ENCODE assay signal across 1 cellular context in the genomic region with DNA sequence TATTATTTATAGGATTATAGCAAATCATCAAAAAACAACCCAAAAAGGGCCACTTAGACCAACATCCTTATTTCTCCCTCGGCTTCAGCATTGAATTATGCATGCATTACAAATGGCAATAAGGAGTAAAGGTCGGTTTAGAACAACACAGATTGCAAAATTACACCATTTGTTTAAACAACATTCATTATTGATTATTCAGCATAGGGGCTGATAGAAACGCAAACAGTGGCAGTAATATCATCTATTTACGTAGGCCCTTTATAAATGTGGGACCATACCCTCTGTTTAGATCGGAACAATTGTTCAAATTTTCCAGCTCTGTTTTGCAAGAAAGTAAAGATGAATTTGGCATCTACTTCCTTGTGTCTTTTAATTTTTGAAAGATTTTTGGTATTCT.
A peak's percentile ranks its signal among the peaks of the same experiment; 100 is the strongest.
TF ChIP-seq lines count a peak whose summit lies in the region.

No MANE protein-coding gene starts in this region.

TF ChIP-seq in HepG2, 621 proteins besides CTCF, POLR2A, EP300 and RAD21 (continued from another document and continues in another):
- TF ChIP-seq, protein P1, sequence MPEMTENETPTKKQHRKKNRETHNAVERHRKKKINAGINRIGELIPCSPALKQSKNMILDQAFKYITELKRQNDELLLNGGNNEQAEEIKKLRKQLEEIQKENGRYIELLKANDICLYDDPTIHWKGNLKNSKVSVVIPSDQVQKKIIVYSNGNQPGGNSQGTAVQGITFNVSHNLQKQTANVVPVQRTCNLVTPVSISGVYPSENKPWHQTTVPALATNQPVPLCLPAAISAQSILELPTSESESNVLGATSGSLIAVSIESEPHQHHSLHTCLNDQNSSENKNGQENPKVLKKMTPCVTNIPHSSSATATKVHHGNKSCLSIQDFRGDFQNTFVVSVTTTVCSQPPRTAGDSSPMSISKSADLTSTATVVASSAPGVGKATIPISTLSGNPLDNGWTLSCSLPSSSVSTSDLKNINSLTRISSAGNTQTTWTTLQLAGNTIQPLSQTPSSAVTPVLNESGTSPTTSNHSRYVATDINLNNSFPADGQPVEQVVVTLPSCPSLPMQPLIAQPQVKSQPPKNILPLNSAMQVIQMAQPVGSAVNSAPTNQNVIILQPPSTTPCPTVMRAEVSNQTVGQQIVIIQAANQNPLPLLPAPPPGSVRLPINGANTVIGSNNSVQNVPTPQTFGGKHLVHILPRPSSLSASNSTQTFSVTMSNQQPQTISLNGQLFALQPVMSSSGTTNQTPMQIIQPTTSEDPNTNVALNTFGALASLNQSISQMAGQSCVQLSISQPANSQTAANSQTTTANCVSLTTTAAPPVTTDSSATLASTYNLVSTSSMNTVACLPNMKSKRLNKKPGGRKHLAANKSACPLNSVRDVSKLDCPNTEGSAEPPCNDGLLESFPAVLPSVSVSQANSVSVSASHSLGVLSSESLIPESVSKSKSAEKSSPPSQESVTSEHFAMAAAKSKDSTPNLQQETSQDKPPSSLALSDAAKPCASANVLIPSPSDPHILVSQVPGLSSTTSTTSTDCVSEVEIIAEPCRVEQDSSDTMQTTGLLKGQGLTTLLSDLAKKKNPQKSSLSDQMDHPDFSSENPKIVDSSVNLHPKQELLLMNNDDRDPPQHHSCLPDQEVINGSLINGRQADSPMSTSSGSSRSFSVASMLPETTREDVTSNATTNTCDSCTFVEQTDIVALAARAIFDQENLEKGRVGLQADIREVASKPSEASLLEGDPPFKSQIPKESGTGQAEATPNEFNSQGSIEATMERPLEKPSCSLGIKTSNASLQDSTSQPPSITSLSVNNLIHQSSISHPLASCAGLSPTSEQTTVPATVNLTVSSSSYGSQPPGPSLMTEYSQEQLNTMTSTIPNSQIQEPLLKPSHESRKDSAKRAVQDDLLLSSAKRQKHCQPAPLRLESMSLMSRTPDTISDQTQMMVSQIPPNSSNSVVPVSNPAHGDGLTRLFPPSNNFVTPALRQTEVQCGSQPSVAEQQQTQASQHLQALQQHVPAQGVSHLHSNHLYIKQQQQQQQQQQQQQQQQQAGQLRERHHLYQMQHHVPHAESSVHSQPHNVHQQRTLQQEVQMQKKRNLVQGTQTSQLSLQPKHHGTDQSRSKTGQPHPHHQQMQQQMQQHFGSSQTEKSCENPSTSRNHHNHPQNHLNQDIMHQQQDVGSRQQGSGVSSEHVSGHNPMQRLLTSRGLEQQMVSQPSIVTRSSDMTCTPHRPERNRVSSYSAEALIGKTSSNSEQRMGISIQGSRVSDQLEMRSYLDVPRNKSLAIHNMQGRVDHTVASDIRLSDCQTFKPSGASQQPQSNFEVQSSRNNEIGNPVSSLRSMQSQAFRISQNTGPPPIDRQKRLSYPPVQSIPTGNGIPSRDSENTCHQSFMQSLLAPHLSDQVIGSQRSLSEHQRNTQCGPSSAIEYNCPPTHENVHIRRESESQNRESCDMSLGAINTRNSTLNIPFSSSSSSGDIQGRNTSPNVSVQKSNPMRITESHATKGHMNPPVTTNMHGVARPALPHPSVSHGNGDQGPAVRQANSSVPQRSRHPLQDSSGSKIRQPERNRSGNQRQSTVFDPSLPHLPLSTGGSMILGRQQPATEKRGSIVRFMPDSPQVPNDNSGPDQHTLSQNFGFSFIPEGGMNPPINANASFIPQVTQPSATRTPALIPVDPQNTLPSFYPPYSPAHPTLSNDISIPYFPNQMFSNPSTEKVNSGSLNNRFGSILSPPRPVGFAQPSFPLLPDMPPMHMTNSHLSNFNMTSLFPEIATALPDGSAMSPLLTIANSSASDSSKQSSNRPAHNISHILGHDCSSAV (CRISPR knock-in tag; IDR thresholded peaks at IDR 0.05; ENCODE audit: borderline replicate concordance): no peak
- TF ChIP-seq HOXA5 (CRISPR knock-in tag; IDR thresholded peaks at IDR 0.05): peak; percentile 73
- TF ChIP-seq KDM5B (CRISPR knock-in tag; IDR thresholded peaks at IDR 0.05; ENCODE audit: borderline replicate concordance): no peak
- TF ChIP-seq EED (CRISPR knock-in tag; IDR thresholded peaks at IDR 0.05): no peak
- 0 out of 2 replicates have a peak, but pooled peaks have one; percentile 36 for TF ChIP-seq ZNF3 (CRISPR knock-in tag; IDR thresholded peaks at IDR 0.05)
- peak; percentile 49; the same call in 1 of the 2 replicates for TF ChIP-seq SMYD3 (CRISPR knock-in tag; IDR thresholded peaks at IDR 0.05)
- no peak for TF ChIP-seq YY1 (IDR thresholded peaks at IDR 0.05; ENCODE audit: insufficient read depth, insufficient replicate concordance, low read depth, low read length)
- TF ChIP-seq MXI1 (IDR thresholded peaks at IDR 0.05; ENCODE audit: borderline replicate concordance, low read depth, low read length): no peak
- TF ChIP-seq YEATS4 (CRISPR knock-in tag; IDR thresholded peaks at IDR 0.05; ENCODE audit: borderline replicate concordance): no peak
- TF ChIP-seq HHEX (CRISPR knock-in tag; IDR thresholded peaks at IDR 0.05): peak; percentile 90
- TF ChIP-seq CCDC6 (CRISPR knock-in tag; IDR thresholded peaks at IDR 0.05): peak; percentile 51; the same call in 1 of the 2 replicates
- TF ChIP-seq SKI (IDR thresholded peaks at IDR 0.05; ENCODE audit: partially characterized antibody): peak; percentile 79
- no peak for TF ChIP-seq ZBTB7A (CRISPR knock-in tag; IDR thresholded peaks at IDR 0.05)
- TF ChIP-seq TBP (CRISPR knock-in tag; IDR thresholded peaks at IDR 0.05): no peak
- no peak for TF ChIP-seq FLYWCH1 (CRISPR knock-in tag; IDR thresholded peaks at IDR 0.05)
- TF ChIP-seq, protein P2, sequence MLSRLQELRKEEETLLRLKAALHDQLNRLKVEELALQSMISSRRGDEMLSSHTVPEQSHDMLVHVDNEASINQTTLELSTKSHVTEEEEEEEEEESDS (CRISPR knock-in tag; IDR thresholded peaks at IDR 0.05; ENCODE audit: borderline replicate concordance): no peak
- TF ChIP-seq, protein P3, sequence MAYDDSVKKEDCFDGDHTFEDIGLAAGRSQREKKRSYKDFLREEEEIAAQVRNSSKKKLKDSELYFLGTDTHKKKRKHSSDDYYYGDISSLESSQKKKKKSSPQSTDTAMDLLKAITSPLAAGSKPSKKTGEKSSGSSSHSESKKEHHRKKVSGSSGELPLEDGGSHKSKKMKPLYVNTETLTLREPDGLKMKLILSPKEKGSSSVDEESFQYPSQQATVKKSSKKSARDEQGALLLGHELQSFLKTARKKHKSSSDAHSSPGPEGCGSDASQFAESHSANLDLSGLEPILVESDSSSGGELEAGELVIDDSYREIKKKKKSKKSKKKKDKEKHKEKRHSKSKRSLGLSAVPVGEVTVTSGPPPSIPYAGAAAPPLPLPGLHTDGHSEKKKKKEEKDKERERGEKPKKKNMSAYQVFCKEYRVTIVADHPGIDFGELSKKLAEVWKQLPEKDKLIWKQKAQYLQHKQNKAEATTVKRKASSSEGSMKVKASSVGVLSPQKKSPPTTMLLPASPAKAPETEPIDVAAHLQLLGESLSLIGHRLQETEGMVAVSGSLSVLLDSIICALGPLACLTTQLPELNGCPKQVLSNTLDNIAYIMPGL (CRISPR knock-in tag; IDR thresholded peaks at IDR 0.05; ENCODE audit: borderline replicate concordance in 1 of 2, low read depth in 1 of 2): peak in 1 of 2 experiments; percentile 59; a peak in 1 of 4 replicates
- TF ChIP-seq FOXP1 (IDR thresholded peaks at IDR 0.05): peak; percentile 95
- peak; percentile 99 for TF ChIP-seq FOXP1 (CRISPR knock-in tag; IDR thresholded peaks at IDR 0.05)
- no peak for TF ChIP-seq ZNF772 (CRISPR knock-in tag; IDR thresholded peaks at IDR 0.05)
- TF ChIP-seq PLRG1 (conservative IDR thresholded peaks at IDR 0.05): no peak
- no peak for TF ChIP-seq ZNF225 (CRISPR knock-in tag; IDR thresholded peaks at IDR 0.05)
- TF ChIP-seq ZNF883 (CRISPR knock-in tag; IDR thresholded peaks at IDR 0.05; ENCODE audit: not compliant biosample characterization): no peak
- no peak for TF ChIP-seq TEAD2 (CRISPR knock-in tag; IDR thresholded peaks at IDR 0.05)
- no peak for TF ChIP-seq PHF20 (CRISPR knock-in tag; IDR thresholded peaks at IDR 0.05)
- TF ChIP-seq CHD2 (IDR thresholded peaks at IDR 0.05; ENCODE audit: low read depth, low read length): no peak
- no peak for TF ChIP-seq ZNF75D (CRISPR knock-in tag; IDR thresholded peaks at IDR 0.05; ENCODE audit: borderline replicate concordance)
- no peak for TF ChIP-seq ZSCAN31 (CRISPR knock-in tag; IDR thresholded peaks at IDR 0.05; ENCODE audit: low read depth)
- TF ChIP-seq CENPX (CRISPR knock-in tag; IDR thresholded peaks at IDR 0.05): no peak
- no peak for TF ChIP-seq ZNF652 (CRISPR knock-in tag; IDR thresholded peaks at IDR 0.05; ENCODE audit: borderline replicate concordance, low read depth)
- peak; percentile 94 for TF ChIP-seq CEBPG (CRISPR knock-in tag; IDR thresholded peaks at IDR 0.05)
- no peak for TF ChIP-seq HNRNPH1 (optimal IDR thresholded peaks at IDR 0.05; ENCODE audit: low read depth, low read length)
- TF ChIP-seq ZNF205 (CRISPR knock-in tag; IDR thresholded peaks at IDR 0.05): no peak; the same call in 1 of the 2 replicates
- TF ChIP-seq, protein P4, sequence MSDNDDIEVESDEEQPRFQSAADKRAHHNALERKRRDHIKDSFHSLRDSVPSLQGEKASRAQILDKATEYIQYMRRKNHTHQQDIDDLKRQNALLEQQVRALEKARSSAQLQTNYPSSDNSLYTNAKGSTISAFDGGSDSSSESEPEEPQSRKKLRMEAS (IDR thresholded peaks at IDR 0.05): 0 out of 2 replicates have a peak, but pooled peaks have one; percentile 25
- no peak for TF ChIP-seq ELF4 (CRISPR knock-in tag; IDR thresholded peaks at IDR 0.05; ENCODE audit: borderline replicate concordance)
- TF ChIP-seq, protein P5, sequence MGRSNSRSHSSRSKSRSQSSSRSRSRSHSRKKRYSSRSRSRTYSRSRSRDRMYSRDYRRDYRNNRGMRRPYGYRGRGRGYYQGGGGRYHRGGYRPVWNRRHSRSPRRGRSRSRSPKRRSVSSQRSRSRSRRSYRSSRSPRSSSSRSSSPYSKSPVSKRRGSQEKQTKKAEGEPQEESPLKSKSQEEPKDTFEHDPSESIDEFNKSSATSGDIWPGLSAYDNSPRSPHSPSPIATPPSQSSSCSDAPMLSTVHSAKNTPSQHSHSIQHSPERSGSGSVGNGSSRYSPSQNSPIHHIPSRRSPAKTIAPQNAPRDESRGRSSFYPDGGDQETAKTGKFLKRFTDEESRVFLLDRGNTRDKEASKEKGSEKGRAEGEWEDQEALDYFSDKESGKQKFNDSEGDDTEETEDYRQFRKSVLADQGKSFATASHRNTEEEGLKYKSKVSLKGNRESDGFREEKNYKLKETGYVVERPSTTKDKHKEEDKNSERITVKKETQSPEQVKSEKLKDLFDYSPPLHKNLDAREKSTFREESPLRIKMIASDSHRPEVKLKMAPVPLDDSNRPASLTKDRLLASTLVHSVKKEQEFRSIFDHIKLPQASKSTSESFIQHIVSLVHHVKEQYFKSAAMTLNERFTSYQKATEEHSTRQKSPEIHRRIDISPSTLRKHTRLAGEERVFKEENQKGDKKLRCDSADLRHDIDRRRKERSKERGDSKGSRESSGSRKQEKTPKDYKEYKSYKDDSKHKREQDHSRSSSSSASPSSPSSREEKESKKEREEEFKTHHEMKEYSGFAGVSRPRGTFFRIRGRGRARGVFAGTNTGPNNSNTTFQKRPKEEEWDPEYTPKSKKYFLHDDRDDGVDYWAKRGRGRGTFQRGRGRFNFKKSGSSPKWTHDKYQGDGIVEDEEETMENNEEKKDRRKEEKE (IDR thresholded peaks at IDR 0.05): no peak
- TF ChIP-seq, protein P6, sequence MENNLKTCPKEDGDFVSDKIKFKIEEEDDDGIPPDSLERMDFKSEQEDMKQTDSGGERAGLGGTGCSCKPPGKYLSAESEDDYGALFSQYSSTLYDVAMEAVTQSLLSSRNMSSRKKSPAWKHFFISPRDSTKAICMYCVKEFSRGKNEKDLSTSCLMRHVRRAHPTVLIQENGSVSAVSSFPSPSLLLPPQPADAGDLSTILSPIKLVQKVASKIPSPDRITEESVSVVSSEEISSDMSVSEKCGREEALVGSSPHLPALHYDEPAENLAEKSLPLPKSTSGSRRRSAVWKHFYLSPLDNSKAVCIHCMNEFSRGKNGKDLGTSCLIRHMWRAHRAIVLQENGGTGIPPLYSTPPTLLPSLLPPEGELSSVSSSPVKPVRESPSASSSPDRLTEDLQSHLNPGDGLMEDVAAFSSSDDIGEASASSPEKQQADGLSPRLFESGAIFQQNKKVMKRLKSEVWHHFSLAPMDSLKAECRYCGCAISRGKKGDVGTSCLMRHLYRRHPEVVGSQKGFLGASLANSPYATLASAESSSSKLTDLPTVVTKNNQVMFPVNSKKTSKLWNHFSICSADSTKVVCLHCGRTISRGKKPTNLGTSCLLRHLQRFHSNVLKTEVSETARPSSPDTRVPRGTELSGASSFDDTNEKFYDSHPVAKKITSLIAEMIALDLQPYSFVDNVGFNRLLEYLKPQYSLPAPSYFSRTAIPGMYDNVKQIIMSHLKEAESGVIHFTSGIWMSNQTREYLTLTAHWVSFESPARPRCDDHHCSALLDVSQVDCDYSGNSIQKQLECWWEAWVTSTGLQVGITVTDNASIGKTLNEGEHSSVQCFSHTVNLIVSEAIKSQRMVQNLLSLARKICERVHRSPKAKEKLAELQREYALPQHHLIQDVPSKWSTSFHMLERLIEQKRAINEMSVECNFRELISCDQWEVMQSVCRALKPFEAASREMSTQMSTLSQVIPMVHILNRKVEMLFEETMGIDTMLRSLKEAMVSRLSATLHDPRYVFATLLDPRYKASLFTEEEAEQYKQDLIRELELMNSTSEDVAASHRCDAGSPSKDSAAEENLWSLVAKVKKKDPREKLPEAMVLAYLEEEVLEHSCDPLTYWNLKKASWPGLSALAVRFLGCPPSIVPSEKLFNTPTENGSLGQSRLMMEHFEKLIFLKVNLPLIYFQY (CRISPR knock-in tag; IDR thresholded peaks at IDR 0.05; ENCODE audit: borderline replicate concordance): no peak
- TF ChIP-seq MAFK (conservative IDR thresholded peaks at IDR 0.05 in 1 of 2, IDR thresholded peaks at IDR 0.05 in 1 of 2; ENCODE audit: low read length in 2 of 2): peak; percentile 88 to 92
- TF ChIP-seq RORA (CRISPR knock-in tag; IDR thresholded peaks at IDR 0.05): no peak
- no peak for TF ChIP-seq XBP1 (CRISPR knock-in tag; IDR thresholded peaks at IDR 0.05)
- no peak for TF ChIP-seq SRSF9 (IDR thresholded peaks at IDR 0.05; ENCODE audit: borderline replicate concordance, insufficient read depth, low read depth, low read length, poor library complexity, severe bottlenecking)
- TF ChIP-seq, protein P7, sequence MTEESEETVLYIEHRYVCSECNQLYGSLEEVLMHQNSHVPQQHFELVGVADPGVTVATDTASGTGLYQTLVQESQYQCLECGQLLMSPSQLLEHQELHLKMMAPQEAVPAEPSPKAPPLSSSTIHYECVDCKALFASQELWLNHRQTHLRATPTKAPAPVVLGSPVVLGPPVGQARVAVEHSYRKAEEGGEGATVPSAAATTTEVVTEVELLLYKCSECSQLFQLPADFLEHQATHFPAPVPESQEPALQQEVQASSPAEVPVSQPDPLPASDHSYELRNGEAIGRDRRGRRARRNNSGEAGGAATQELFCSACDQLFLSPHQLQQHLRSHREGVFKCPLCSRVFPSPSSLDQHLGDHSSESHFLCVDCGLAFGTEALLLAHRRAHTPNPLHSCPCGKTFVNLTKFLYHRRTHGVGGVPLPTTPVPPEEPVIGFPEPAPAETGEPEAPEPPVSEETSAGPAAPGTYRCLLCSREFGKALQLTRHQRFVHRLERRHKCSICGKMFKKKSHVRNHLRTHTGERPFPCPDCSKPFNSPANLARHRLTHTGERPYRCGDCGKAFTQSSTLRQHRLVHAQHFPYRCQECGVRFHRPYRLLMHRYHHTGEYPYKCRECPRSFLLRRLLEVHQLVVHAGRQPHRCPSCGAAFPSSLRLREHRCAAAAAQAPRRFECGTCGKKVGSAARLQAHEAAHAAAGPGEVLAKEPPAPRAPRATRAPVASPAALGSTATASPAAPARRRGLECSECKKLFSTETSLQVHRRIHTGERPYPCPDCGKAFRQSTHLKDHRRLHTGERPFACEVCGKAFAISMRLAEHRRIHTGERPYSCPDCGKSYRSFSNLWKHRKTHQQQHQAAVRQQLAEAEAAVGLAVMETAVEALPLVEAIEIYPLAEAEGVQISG (CRISPR knock-in tag; IDR thresholded peaks at IDR 0.05): no peak
- TF ChIP-seq BORCS8-MEF2B (CRISPR knock-in tag; IDR thresholded peaks at IDR 0.05): no peak
- TF ChIP-seq TCF7 (IDR thresholded peaks at IDR 0.05; ENCODE audit: low read depth): peak; percentile 66; the same call in 1 of the 2 replicates
- no peak for TF ChIP-seq ZNF724P (CRISPR knock-in tag; IDR thresholded peaks at IDR 0.05; ENCODE audit: borderline replicate concordance)
